ENCODE assay signal across 1 cellular context in genomic region chr17:81870155-81870977, GRCh38.
TF ChIP-seq lines count a peak whose summit lies in the region.

No MANE protein-coding gene starts in this region.

TF ChIP-seq in HepG2, 621 proteins besides CTCF, POLR2A, EP300 and RAD21 (continued from another document and continues in another):
- TF ChIP-seq TFDP2 (CRISPR knock-in tag; IDR thresholded peaks at IDR 0.05) (no peak), SRSF9 (IDR thresholded peaks at IDR 0.05; ENCODE audit: borderline replicate concordance, insufficient read depth, low read depth, low read length, poor library complexity, severe bottlenecking) (no peak), MYNN (CRISPR knock-in tag; IDR thresholded peaks at IDR 0.05; ENCODE audit: low read depth) (no peak; the same call in 1 of the 2 replicates), ZNF383 (CRISPR knock-in tag; IDR thresholded peaks at IDR 0.05; ENCODE audit: borderline replicate concordance) (no peak), NPAS2 (CRISPR knock-in tag; IDR thresholded peaks at IDR 0.05; ENCODE audit: borderline replicate concordance) (no peak), ZFP1 (CRISPR knock-in tag; IDR thresholded peaks at IDR 0.05) (no peak), NRL (CRISPR knock-in tag; IDR thresholded peaks at IDR 0.05; ENCODE audit: borderline replicate concordance) (no peak), HOXD1 (CRISPR knock-in tag; IDR thresholded peaks at IDR 0.05) (no peak), PBX3 (CRISPR knock-in tag; IDR thresholded peaks at IDR 0.05; ENCODE audit: borderline replicate concordance) (peak; percentile 40; the same call in 1 of the 2 replicates), FOXA3 (CRISPR knock-in tag; IDR thresholded peaks at IDR 0.05) (no peak), ZNF558 (CRISPR knock-in tag; IDR thresholded peaks at IDR 0.05; ENCODE audit: borderline replicate concordance) (peak; percentile 66; the same call in 1 of the 2 replicates), ZNF660 (CRISPR knock-in tag; IDR thresholded peaks at IDR 0.05; ENCODE audit: borderline replicate concordance, low read depth) (no peak), ZNF547 (CRISPR knock-in tag; IDR thresholded peaks at IDR 0.05) (no peak; the same call in 1 of the 2 replicates), SIX4 (CRISPR knock-in tag; IDR thresholded peaks at IDR 0.05) (no peak), PAX8 (CRISPR knock-in tag; IDR thresholded peaks at IDR 0.05; ENCODE audit: borderline replicate concordance) (no peak), ZZZ3 (CRISPR knock-in tag; IDR thresholded peaks at IDR 0.05; ENCODE audit: borderline replicate concordance) (no peak), SP4 (CRISPR knock-in tag; IDR thresholded peaks at IDR 0.05) (no peak; the same call in 1 of the 2 replicates), ZNF407 (CRISPR knock-in tag; IDR thresholded peaks at IDR 0.05; ENCODE audit: not compliant biosample characterization) (no peak), JUNB (CRISPR knock-in tag; IDR thresholded peaks at IDR 0.05; ENCODE audit: borderline replicate concordance) (no peak), EED (CRISPR knock-in tag; IDR thresholded peaks at IDR 0.05) (no peak), KDM3A (CRISPR knock-in tag; IDR thresholded peaks at IDR 0.05; ENCODE audit: low read depth) (0 out of 2 replicates have a peak, but pooled peaks have one; percentile 33), ZNF724P (CRISPR knock-in tag; IDR thresholded peaks at IDR 0.05; ENCODE audit: borderline replicate concordance) (no peak), BCL6 (CRISPR knock-in tag; IDR thresholded peaks at IDR 0.05) (no peak), ZNF768 (CRISPR knock-in tag; IDR thresholded peaks at IDR 0.05) (peak; percentile 38; the same call in 1 of the 2 replicates)
- TF ChIP-seq, protein P1, sequence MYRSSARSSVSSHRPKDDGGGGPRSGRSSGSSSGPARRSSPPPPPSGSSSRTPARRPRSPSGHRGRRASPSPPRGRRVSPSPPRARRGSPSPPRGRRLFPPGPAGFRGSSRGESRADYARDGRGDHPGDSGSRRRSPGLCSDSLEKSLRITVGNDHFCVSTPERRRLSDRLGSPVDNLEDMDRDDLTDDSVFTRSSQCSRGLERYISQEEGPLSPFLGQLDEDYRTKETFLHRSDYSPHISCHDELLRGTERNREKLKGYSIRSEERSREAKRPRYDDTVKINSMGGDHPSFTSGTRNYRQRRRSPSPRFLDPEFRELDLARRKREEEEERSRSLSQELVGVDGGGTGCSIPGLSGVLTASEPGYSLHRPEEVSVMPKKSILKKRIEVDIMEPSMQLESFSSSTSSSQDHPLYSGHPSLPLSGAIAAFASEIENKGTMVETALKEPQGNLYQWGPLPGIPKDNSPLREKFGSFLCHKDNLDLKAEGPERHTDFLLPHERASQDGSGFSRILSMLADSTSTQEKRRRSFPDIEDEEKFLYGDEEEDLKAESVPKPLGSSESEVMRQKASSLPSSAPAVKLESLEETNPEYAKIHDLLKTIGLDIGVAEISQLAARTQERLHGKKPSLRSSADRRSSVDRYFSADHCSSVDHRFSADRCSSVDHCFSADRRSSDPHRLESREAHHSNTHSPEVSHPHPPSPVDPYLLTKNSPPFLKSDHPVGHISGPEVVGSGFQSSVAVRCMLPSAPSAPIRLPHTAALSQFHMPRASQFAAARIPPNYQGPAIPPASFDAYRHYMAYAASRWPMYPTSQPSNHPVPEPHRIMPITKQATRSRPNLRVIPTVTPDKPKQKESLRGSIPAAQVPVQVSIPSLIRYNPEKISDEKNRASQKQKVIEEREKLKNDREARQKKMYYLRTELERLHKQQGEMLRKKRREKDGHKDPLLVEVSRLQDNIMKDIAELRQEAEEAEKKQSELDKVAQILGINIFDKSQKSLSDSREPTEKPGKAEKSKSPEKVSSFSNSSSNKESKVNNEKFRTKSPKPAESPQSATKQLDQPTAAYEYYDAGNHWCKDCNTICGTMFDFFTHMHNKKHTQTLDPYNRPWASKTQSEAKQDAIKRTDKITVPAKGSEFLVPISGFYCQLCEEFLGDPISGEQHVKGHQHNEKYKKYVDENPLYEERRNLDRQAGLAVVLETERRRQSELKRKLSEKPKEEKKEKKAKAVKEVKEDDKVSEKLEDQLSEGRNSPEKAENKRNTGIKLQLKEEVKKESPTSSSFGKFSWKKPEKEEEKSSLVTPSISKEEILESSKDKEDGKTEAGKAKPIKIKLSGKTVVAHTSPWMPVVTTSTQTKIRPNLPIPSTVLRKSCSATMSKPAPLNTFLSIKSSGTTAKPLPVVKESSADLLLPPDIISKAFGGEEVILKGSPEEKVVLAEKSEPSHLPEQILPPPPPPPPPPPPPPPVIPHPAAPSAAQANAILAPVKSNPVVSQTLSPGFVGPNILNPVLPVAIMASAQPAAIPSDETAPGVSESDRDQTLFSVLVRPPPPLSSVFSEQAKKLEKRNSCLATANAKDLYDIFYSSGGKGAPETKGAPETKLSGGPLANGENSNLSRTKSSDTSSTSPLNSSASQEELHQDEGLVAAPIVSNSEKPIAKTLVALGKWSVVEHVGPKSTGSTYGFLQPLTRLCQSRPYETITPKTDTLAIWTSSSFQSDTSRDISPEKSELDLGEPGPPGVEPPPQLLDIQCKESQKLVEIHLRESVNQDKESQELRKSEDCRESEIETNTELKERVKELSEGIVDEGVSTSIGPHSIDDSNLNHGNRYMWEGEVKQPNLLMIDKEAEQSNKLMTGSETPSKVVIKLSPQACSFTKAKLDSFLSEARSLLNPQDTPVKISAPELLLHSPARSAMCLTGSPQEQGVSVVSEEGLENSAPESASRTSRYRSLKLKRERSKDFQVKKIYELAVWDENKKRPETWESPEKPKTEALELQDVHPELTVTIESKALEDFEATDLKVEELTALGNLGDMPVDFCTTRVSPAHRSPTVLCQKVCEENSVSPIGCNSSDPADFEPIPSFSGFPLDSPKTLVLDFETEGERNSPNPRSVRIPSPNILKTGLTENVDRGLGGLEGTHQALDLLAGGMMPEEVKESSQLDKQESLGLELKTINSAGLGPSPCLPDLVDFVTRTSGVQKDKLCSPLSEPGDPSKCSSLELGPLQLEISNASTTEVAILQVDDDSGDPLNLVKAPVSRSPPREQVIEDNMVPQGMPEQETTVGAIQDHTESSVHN (CRISPR knock-in tag; IDR thresholded peaks at IDR 0.05), result 0 out of 2 replicates have a peak, but pooled peaks have one; percentile 8
- TF ChIP-seq, protein P2, sequence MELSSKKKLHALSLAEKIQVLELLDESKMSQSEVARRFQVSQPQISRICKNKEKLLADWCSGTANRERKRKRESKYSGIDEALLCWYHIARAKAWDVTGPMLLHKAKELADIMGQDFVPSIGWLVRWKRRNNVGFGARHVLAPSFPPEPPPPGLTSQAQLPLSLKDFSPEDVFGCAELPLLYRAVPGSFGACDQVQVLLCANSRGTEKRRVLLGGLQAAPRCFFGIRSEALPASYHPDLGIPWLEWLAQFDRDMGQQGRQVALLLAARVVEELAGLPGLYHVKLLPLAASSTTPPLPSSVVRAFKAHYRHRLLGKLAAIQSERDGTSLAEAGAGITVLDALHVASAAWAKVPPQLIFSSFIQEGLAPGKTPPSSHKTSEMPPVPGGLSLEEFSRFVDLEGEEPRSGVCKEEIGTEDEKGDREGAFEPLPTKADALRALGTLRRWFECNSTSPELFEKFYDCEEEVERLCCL (CRISPR knock-in tag; IDR thresholded peaks at IDR 0.05; ENCODE audit: borderline replicate concordance), result 0 out of 2 replicates have a peak, but pooled peaks have one; percentile 27
- TF ChIP-seq, protein P3, sequence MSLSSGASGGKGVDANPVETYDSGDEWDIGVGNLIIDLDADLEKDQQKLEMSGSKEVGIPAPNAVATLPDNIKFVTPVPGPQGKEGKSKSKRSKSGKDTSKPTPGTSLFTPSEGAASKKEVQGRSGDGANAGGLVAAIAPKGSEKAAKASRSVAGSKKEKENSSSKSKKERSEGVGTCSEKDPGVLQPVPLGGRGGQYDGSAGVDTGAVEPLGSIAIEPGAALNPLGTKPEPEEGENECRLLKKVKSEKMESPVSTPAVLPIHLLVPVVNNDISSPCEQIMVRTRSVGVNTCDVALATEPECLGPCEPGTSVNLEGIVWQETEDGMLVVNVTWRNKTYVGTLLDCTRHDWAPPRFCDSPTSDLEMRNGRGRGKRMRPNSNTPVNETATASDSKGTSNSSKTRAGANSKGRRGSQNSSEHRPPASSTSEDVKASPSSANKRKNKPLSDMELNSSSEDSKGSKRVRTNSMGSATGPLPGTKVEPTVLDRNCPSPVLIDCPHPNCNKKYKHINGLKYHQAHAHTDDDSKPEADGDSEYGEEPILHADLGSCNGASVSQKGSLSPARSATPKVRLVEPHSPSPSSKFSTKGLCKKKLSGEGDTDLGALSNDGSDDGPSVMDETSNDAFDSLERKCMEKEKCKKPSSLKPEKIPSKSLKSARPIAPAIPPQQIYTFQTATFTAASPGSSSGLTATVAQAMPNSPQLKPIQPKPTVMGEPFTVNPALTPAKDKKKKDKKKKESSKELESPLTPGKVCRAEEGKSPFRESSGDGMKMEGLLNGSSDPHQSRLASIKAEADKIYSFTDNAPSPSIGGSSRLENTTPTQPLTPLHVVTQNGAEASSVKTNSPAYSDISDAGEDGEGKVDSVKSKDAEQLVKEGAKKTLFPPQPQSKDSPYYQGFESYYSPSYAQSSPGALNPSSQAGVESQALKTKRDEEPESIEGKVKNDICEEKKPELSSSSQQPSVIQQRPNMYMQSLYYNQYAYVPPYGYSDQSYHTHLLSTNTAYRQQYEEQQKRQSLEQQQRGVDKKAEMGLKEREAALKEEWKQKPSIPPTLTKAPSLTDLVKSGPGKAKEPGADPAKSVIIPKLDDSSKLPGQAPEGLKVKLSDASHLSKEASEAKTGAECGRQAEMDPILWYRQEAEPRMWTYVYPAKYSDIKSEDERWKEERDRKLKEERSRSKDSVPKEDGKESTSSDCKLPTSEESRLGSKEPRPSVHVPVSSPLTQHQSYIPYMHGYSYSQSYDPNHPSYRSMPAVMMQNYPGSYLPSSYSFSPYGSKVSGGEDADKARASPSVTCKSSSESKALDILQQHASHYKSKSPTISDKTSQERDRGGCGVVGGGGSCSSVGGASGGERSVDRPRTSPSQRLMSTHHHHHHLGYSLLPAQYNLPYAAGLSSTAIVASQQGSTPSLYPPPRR (CRISPR knock-in tag; IDR thresholded peaks at IDR 0.05; ENCODE audit: borderline replicate concordance), result peak; percentile 51; the same call in 1 of the 2 replicates
